In the genomic region with DNA sequence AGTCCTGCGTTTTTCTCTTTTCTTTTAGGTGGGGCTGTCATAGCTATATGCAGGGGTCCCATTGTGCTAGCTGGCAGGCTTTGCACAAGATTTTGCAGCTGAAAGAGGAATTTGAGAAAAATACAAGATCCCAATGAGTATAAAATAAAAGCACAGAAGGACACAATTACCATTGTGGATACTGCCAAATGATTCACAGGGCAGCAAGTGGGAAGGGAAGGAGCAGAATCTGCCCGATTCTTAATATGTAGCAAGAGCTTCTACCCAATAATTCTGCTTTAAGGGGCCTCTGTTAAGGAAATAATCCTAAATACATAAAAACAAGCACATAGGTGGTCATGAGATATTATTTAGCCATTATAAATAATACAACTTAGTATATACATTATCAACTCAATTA, we compare ENCODE assay signal across 25 cellular contexts.
"Had no signal": no experiment of that assay in that cellular context is flagged by ENCODE, and none has a peak within 500 bp of the region (broad histone marks: within the 10 kb centered on the region; RNA-seq: fewer than 3 reads in every experiment).

No MANE protein-coding gene starts in this region.

- H3K9ac ChIP-seq: neural progenitor cell had no signal

- H3K4me1 ChIP-seq: esophagus muscularis mucosa, left lung, neural progenitor cell, psoas muscle, sigmoid colon, testis, tibial artery had no signal

- H3K27me3 ChIP-seq: left lung, neural progenitor cell, testis, tibial artery had no signal

- H3K4me3 ChIP-seq: coronary artery, esophagus muscularis mucosa, heart right ventricle, left lung, neural progenitor cell, psoas muscle, sigmoid colon, testis, tibial artery had no signal

- DNase-seq: dermis blood vessel endothelial cell; effector memory CD4-positive, alpha-beta T cell; foreskin melanocyte; glutamatergic neuron; heart right ventricle; hippocampal formation; left cardiac atrium; left lung; mesendoderm; midbrain; naive thymus-derived CD4-positive, alpha-beta T cell; nucleus accumbens; psoas muscle; right cardiac atrium; sigmoid colon; stimulated activated CD4-positive, alpha-beta T cell treated with anti-CD3 and anti-CD28 coated beads, Interleukin-2, amount 100 ng/mL, for 24 hours; stimulated activated CD4-positive, alpha-beta T cell treated with anti-CD3 and anti-CD28 coated beads, Interleukin-4, amount 100 ng/mL, for 4 hours; stimulated activated naive CD8-positive, alpha-beta T cell treated with anti-CD3 and anti-CD28 coated beads, Interleukin-15, Interleukin-2, amounts not matched to agents 100 U/mL and 50 U/mL, for 24 hours; substantia nigra; testis; tibial artery had no signal

- H2AFZ ChIP-seq: neural progenitor cell had no signal

- H3K36me3 ChIP-seq: esophagus muscularis mucosa, heart right ventricle, left lung, neural progenitor cell, sigmoid colon, tibial artery had no signal

- H3K27ac ChIP-seq: coronary artery, esophagus muscularis mucosa, heart right ventricle, left lung, neural progenitor cell, psoas muscle, sigmoid colon, testis, tibial artery had no signal

- ATAC-seq: heart right ventricle; left cardiac atrium; left lung; naive thymus-derived CD4-positive, alpha-beta T cell; psoas muscle; right cardiac atrium; stimulated activated memory B cell treated with anti-CD40 and anti-IgM and Interleukin-4, amounts not matched to agents 10 μg/mL and 1 μg/mL and 100 μg/mL, for 72 hours; stimulated activated naive CD8-positive, alpha-beta T cell treated with anti-CD3 and anti-CD28 coated beads, Interleukin-15, Interleukin-2, amounts not matched to agents 100 U/mL and 50 U/mL, for 24 hours had no signal

- H3K9me3 ChIP-seq: esophagus muscularis mucosa, heart right ventricle, left lung, psoas muscle, sigmoid colon, testis, tibial artery had no signal

- H3K4me2 ChIP-seq: neural progenitor cell had no signal
